In the genomic region with DNA sequence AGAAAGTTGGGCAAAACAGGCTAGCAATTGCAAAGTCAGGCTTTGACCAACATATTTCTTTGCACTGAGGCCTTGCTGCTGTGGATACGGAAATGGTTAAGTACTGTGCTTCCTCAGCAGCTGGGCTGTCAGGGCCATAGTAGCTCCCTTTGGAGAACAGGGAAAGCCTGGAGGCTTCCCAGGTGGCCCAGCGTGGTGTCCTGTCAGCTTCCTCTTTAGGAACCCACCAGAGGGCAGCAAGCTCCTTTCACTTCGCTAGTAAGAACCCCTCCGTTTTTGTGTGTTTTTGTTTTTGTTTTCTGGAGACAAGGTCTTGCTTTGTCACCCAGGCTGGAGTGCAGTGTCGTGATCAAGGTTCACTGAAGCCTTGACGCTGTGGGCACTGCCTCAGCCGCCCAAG, we compare ENCODE assay signal across 1 cellular context.
TF ChIP-seq lines count a peak whose summit lies in the region.

No MANE protein-coding gene starts in this region.

TF ChIP-seq in H1, 55 proteins besides CTCF, POLR2A, EP300 and RAD21:
- TF ChIP-seq RBBP5 (IDR thresholded peaks at IDR 0.05; ENCODE audit: borderline replicate concordance, low read depth, low read length): no peak
- TF ChIP-seq BACH1 (IDR thresholded peaks at IDR 0.05; ENCODE audit: low read length): no peak
- TF ChIP-seq PHF8 (conservative IDR thresholded peaks at IDR 0.05; ENCODE audit: low read depth, low read length): no peak
- no peak for TF ChIP-seq GABPA (IDR thresholded peaks at IDR 0.05; ENCODE audit: borderline replicate concordance, insufficient read depth, low read length)
- TF ChIP-seq SP1 (IDR thresholded peaks at IDR 0.05; ENCODE audit: low read depth, low read length): no peak
- no peak for TF ChIP-seq HDAC6 (IDR thresholded peaks at IDR 0.05; ENCODE audit: low read depth, low read length)
- no peak for TF ChIP-seq RNF2 (IDR thresholded peaks at IDR 0.05; ENCODE audit: borderline replicate concordance, low read depth, low read length, missing control alignments, poor library complexity, severe bottlenecking)
- no peak for TF ChIP-seq SIX5 (IDR thresholded peaks at IDR 0.05; ENCODE audit: low read depth, low read length)
- TF ChIP-seq CREB1 (IDR thresholded peaks at IDR 0.05): no peak
- no peak for TF ChIP-seq KDM4A (IDR thresholded peaks at IDR 0.05; ENCODE audit: low read depth, low read length, severe bottlenecking)
- TF ChIP-seq SP2 (IDR thresholded peaks at IDR 0.05; ENCODE audit: low read length): no peak
- no peak for TF ChIP-seq POLR2AphosphoS5 (IDR thresholded peaks at IDR 0.05; ENCODE audit: low read depth, low read length)
- TF ChIP-seq NANOG (IDR thresholded peaks at IDR 0.05; ENCODE audit: insufficient read depth, low read depth, low read length, poor library complexity, severe bottlenecking): no peak
- no peak for TF ChIP-seq ASH2L (IDR thresholded peaks at IDR 0.05; ENCODE audit: low read length)
TF ChIP-seq in H1: peak in this region for 0.
